Comparison of ENCODE assay signal across 1 cellular context in the genomic region with DNA sequence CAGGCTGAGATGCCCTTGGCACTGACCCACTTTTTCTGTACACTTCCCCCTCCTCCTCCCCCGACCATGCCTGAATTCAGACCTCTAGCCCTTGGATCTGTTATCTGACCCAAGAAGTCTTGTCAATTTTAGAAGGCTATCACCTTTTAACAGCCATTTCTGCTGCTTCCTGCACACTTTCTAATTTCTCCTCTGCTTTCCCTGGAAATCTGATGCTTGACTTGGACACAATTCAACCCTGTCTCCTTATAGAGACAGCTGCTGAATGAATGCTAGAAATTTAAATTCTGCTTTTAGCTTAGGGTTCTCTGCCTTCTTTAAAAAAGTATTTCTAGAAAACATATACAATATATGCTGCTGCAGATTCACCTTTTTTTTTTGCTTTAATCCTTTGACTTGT.
TF ChIP-seq lines count a peak whose summit lies in the region.

No MANE protein-coding gene starts in this region.

TF ChIP-seq in IMR-90, 13 proteins besides CTCF, POLR2A, EP300 and RAD21:
- TF ChIP-seq, protein P1, sequence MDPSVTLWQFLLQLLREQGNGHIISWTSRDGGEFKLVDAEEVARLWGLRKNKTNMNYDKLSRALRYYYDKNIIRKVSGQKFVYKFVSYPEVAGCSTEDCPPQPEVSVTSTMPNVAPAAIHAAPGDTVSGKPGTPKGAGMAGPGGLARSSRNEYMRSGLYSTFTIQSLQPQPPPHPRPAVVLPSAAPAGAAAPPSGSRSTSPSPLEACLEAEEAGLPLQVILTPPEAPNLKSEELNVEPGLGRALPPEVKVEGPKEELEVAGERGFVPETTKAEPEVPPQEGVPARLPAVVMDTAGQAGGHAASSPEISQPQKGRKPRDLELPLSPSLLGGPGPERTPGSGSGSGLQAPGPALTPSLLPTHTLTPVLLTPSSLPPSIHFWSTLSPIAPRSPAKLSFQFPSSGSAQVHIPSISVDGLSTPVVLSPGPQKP (IDR thresholded peaks at IDR 0.05; ENCODE audit: borderline replicate concordance, low read depth, low read length) = no peak
- TF ChIP-seq MAZ (IDR thresholded peaks at IDR 0.05; ENCODE audit: borderline replicate concordance, low read depth, low read length) (no peak), RFX5 (IDR thresholded peaks at IDR 0.05; ENCODE audit: low read depth, low read length) (no peak), RCOR1 (IDR thresholded peaks at IDR 0.05; ENCODE audit: insufficient replicate concordance, low read length) (no peak), SMC3 (IDR thresholded peaks at IDR 0.05; ENCODE audit: low read depth, low read length) (no peak), FOS (IDR thresholded peaks at IDR 0.05; ENCODE audit: low read depth, low read length) (no peak), MAFK (IDR thresholded peaks at IDR 0.05; ENCODE audit: low read depth, low read length) (no peak), CEBPB (IDR thresholded peaks at IDR 0.05; ENCODE audit: low read depth, low read length) (no peak)
- TF ChIP-seq, protein P2, sequence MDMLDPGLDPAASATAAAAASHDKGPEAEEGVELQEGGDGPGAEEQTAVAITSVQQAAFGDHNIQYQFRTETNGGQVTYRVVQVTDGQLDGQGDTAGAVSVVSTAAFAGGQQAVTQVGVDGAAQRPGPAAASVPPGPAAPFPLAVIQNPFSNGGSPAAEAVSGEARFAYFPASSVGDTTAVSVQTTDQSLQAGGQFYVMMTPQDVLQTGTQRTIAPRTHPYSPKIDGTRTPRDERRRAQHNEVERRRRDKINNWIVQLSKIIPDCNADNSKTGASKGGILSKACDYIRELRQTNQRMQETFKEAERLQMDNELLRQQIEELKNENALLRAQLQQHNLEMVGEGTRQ (IDR thresholded peaks at IDR 0.05; ENCODE audit: low read depth, low read length) = no peak
